ENCODE assay signal across 21 cellular contexts in genomic region chr5:5217371-5217770, GRCh38.
DNase-seq lines count a peak whose midpoint lies in the region; ATAC-seq and TF ChIP-seq lines count a peak whose summit lies in the region.
"Had no signal": no experiment of that assay in that cellular context is flagged by ENCODE, and none has a peak within 500 bp of the region (broad histone marks: within the 10 kb centered on the region; RNA-seq: fewer than 3 reads in every experiment).

No MANE protein-coding gene starts in this region.

- H3K9me3 Mint-ChIP-seq in CD4-positive, alpha-beta T cell, result peaks cover 2% of the 10 kb centered on the region
- H3K9me3 Mint-ChIP-seq: activated CD4-positive, alpha-beta T cell treated with anti-CD3 and anti-CD28 coated beads, Interleukin-2, amount 10 ng/mL, durations not matched to agents 24 days and 14 days had no signal

- no peaks in the 10 kb centered on the region for H3K4me1 Mint-ChIP-seq in CD4-positive, alpha-beta T cell (ENCODE audit: low read depth)
- H3K4me1 Mint-ChIP-seq: activated CD4-positive, alpha-beta T cell treated with anti-CD3 and anti-CD28 coated beads, Interleukin-2, amount 10 ng/mL, durations not matched to agents 24 days and 14 days; IgD-negative memory B cell had no signal

- intact Hi-C loops in CD4-positive, alpha-beta T cell (cut with DNase I, micrococcal nuclease), result no loop called here

- CTCF ChIA-PET in CD4-positive, alpha-beta T cell (lab: Charles Lee), result no interaction called here

- POLR2A ChIA-PET in CD4-positive, alpha-beta T cell (lab: Charles Lee), result no interaction called here

- no peaks in the 10 kb centered on the region for H3K27me3 Mint-ChIP-seq in CD4-positive, alpha-beta T cell
- H3K27me3 Mint-ChIP-seq: activated CD4-positive, alpha-beta T cell treated with anti-CD3 and anti-CD28 coated beads, Interleukin-2, amount 10 ng/mL, durations not matched to agents 24 days and 14 days; IgD-negative memory B cell had no signal

- H3K27ac ChIP-seq in CD4-positive, alpha-beta T cell (ENCODE audit: low read depth, low read length), result no peak overlapping the region
- H3K27ac ChIP-seq: adrenal gland, esophagus muscularis mucosa, hepatocyte, thyroid gland had no signal

- H3K4me3 Mint-ChIP-seq in CD4-positive, alpha-beta T cell, result no peak overlapping the region
- H3K4me3 Mint-ChIP-seq: activated CD4-positive, alpha-beta T cell treated with anti-CD3 and anti-CD28 coated beads, Interleukin-2, amount 10 ng/mL, durations not matched to agents 24 days and 14 days; IgD-negative memory B cell had no signal

- ATAC-seq in GM18498 (IDR thresholded peaks at IDR 0.05; ENCODE audit: unreplicated experiment) (peak; percentile 99), GM19463 (IDR thresholded peaks at IDR 0.05; ENCODE audit: unreplicated experiment) (peak; percentile 93), HG02870 (IDR thresholded peaks at IDR 0.05; ENCODE audit: unreplicated experiment) (peak; percentile 92), HG03520 (IDR thresholded peaks at IDR 0.05; ENCODE audit: unreplicated experiment) (peak; percentile 73), esophagus mucosa (no peak)
- ATAC-seq in CD4-positive, alpha-beta T cell (ENCODE audit: poor library complexity), result no peak
- ATAC-seq: left colon had no signal

- no peaks in the 10 kb centered on the region for H3K27me3 ChIP-seq in CD4-positive, alpha-beta T cell (ENCODE audit: control insufficient read depth, insufficient read depth, low read length)
- H3K27me3 ChIP-seq: adrenal gland, esophagus muscularis mucosa, hepatocyte, thyroid gland had no signal

- H3K9me3 ChIP-seq in CD4-positive, alpha-beta T cell (ENCODE audit: control insufficient read depth, low read length), result no peaks in the 10 kb centered on the region
- H3K9me3 ChIP-seq: adrenal gland, Caco-2, esophagus muscularis mucosa, thyroid gland had no signal

- no peaks in the 10 kb centered on the region for H3K36me3 Mint-ChIP-seq in CD4-positive, alpha-beta T cell (ENCODE audit: low read depth)

- DNase-seq in CD4-positive, alpha-beta T cell, result no peak
- DNase-seq in GM19238 (ENCODE audit: insufficient read length, low spot score), result no peak
- DNase-seq in NCI-H748 (lab: John Stamatoyannopoulos, UW; ENCODE audit: unreplicated experiment), result no peak
- DNase-seq: ACHN; activated CD4-positive, alpha-beta T cell treated with anti-CD3 and anti-CD28 coated beads, Interleukin-2, amount 10 ng/mL, durations not matched to agents 24 days and 14 days; adrenal gland; Caco-2; cortex of kidney; left colon; NCI-H1436; NCI-H510A treated with DMSO at 0.1 percent for 48 hours; stimulated activated CD8-positive, alpha-beta memory T cell treated with anti-CD3 and anti-CD28 coated beads, Interleukin-4, amount 100 ng/mL, for 48 hours; thyroid gland had no signal

- no peak overlapping the region for H3K27ac Mint-ChIP-seq in CD4-positive, alpha-beta T cell
- H3K27ac Mint-ChIP-seq: activated CD4-positive, alpha-beta T cell treated with anti-CD3 and anti-CD28 coated beads, Interleukin-2, amount 10 ng/mL, durations not matched to agents 24 days and 14 days; IgD-negative memory B cell had no signal

- no peak for TF ChIP-seq CTCF in CD4-positive, alpha-beta T cell (IDR thresholded peaks at IDR 0.05)

Comparison
In these comparisons a context has a peak if more than half of its experiments do, and no peak if none do; other contexts are left out.
1. ATAC-seq: peak in GM18498 (single experiment), GM19463 (single experiment), HG02870 (single experiment) and HG03520 (single experiment); none in esophagus mucosa (single experiment) and CD4-positive, alpha-beta T cell (single experiment).